In genomic region chr6:41027799-41028617, GRCh38 we compare ENCODE assay signal across 1 cellular context.
TF ChIP-seq lines count a peak whose summit lies in the region.

No MANE protein-coding gene starts in this region.

TF ChIP-seq in SK-N-SH treated with all-trans-retinoic acid at 6 μM for 48 hours, 23 proteins besides CTCF, POLR2A, EP300 and RAD21 (continued from another document):
- no peak for TF ChIP-seq PATZ1 (CRISPR knock-in tag; IDR thresholded peaks at IDR 0.05; ENCODE audit: borderline replicate concordance)
